ENCODE assay signal across 19 cellular contexts in genomic region chr4:94974773-94975172, GRCh38.
DNase-seq lines count a peak whose midpoint lies in the region; ATAC-seq, FAIRE-seq and TF ChIP-seq lines count a peak whose summit lies in the region.
"Had no signal": no experiment of that assay in that cellular context is flagged by ENCODE, and none has a peak within 500 bp of the region (broad histone marks: within the 10 kb centered on the region; RNA-seq: fewer than 3 reads in every experiment).

No MANE protein-coding gene starts in this region.

- H3K36me3 ChIP-seq in kidney (ENCODE audit: control insufficient read depth in 1 of 2, insufficient read depth in 2 of 2, low read length in 2 of 2), result no peaks in the 10 kb centered on the region
- H3K36me3 ChIP-seq: neutrophil, tibial nerve had no signal

- intact Hi-C loops in kidney (cut with DNase I), result no loop called here

- H3K4me1 Mint-ChIP-seq in brain, result peaks cover 20% of the 10 kb centered on the region
- H3K4me1 Mint-ChIP-seq: stimulated activated memory B cell treated with anti-CD40 and anti-IgM and Interleukin-4, amounts not matched to agents 10 μg/mL and 1 μg/mL and 100 μg/mL, for 72 hours had no signal

- H3K4me3 ChIP-seq in kidney (ENCODE audit: low read length in 2 of 2), result no peak overlapping the region
- H3K4me3 ChIP-seq: tibial nerve had no signal

- no peak for FAIRE-seq in kidney (lab: Jason Lieb, UNC)
- FAIRE-seq: GM12892 had no signal

- peaks cover 0 to 3% (median 2%) of the 10 kb centered on the region in 5 experiments for H3K9me3 Mint-ChIP-seq in brain
- H3K9me3 Mint-ChIP-seq: activated naive CD4-positive, alpha-beta T cell treated with anti-CD3 and anti-CD28 coated beads for 36 hours; endodermal cell; HFFc6 had no signal

- no peak overlapping the region for H3K27ac ChIP-seq in kidney (ENCODE audit: low read depth in 2 of 2, low read length in 2 of 2)
- H3K27ac ChIP-seq: neutrophil, tibial nerve had no signal

- H3K9me3 ChIP-seq in kidney (ENCODE audit: control insufficient read depth in 1 of 2, low read length in 2 of 2), result no peaks in the 10 kb centered on the region
- H3K9me3 ChIP-seq: neutrophil, tibial nerve had no signal

- peak overlapping the region in 3 of 5 experiments; percentile 1 to 50 (median 25) for H3K27ac Mint-ChIP-seq in brain
- H3K27ac Mint-ChIP-seq: activated naive CD4-positive, alpha-beta T cell treated with anti-CD3 and anti-CD28 coated beads for 36 hours; endodermal cell; HFFc6; stimulated activated memory B cell treated with anti-CD40 and anti-IgM and Interleukin-4, amounts not matched to agents 10 μg/mL and 1 μg/mL and 100 μg/mL, for 72 hours had no signal

- H3K4me1 ChIP-seq in kidney (ENCODE audit: control insufficient read depth in 1 of 2, insufficient read depth in 1 of 2, low read depth in 1 of 2, low read length in 2 of 2), result no peaks in the 10 kb centered on the region

- no peaks in the 10 kb centered on the region for H3K27me3 Mint-ChIP-seq in brain
- H3K27me3 Mint-ChIP-seq: stimulated activated memory B cell treated with anti-CD40 and anti-IgM and Interleukin-4, amounts not matched to agents 10 μg/mL and 1 μg/mL and 100 μg/mL, for 72 hours had no signal

- no peak for TF ChIP-seq CTCF in brain (conservative IDR thresholded peaks at IDR 0.05)
- TF ChIP-seq CTCF in kidney (IDR thresholded peaks at IDR 0.05; ENCODE audit: borderline replicate concordance, extremely low read depth, insufficient read depth), result no peak

- DNase-seq in A172 (ENCODE audit: low spot score) (peak; percentile 28), LHCN-M2 (ENCODE audit: low read depth) (peak; percentile 91), iris pigment epithelial cell (ENCODE audit: low read depth) (peak; percentile 64), kidney (no peak), NCI-H2227 treated with DMSO at 0.1 percent for 48 hours (lab: John Stamatoyannopoulos, UW) (no peak)
- DNase-seq in central memory CD4-positive, alpha-beta T cell, result no peak
- DNase-seq: activated CD8-positive, alpha-beta memory T cell treated with anti-CD3 and anti-CD28 coated beads, Interleukin-2, amount 50 U/mL, for 48 hours; activated naive CD4-positive, alpha-beta T cell treated with anti-CD3 and anti-CD28 coated beads for 36 hours; endodermal cell; HFFc6; NCI-H1092; SHP77 treated with DMSO at 0.1 percent for 48 hours; T1000 had no signal

- H3K9ac ChIP-seq in kidney (ENCODE audit: low read length in 2 of 2), result no peak overlapping the region

- no peaks in the 10 kb centered on the region for H3K36me3 Mint-ChIP-seq in brain
- H3K36me3 Mint-ChIP-seq: stimulated activated memory B cell treated with anti-CD40 and anti-IgM and Interleukin-4, amounts not matched to agents 10 μg/mL and 1 μg/mL and 100 μg/mL, for 72 hours had no signal

- ATAC-seq in GM19351 (IDR thresholded peaks at IDR 0.05; ENCODE audit: unreplicated experiment), result no peak
- ATAC-seq: stimulated activated memory B cell treated with anti-CD40 and anti-IgM and Interleukin-4, amounts not matched to agents 10 μg/mL and 1 μg/mL and 100 μg/mL, for 72 hours had no signal

- peak overlapping the region in 1 of 5 experiments; percentile 6 for H3K4me3 Mint-ChIP-seq in brain
- H3K4me3 Mint-ChIP-seq: activated naive CD4-positive, alpha-beta T cell treated with anti-CD3 and anti-CD28 coated beads for 36 hours; endodermal cell; HFFc6; stimulated activated memory B cell treated with anti-CD40 and anti-IgM and Interleukin-4, amounts not matched to agents 10 μg/mL and 1 μg/mL and 100 μg/mL, for 72 hours had no signal

Comparison
In these comparisons a context has a peak if more than half of its experiments do, and no peak if none do; other contexts are left out.
1. DNase-seq: peak in A172 (single experiment), LHCN-M2 (single experiment) and iris pigment epithelial cell (single experiment); none in kidney (single experiment), NCI-H2227 treated with DMSO at 0.1 percent for 48 hours (single experiment) and central memory CD4-positive, alpha-beta T cell (single experiment).